ENCODE assay signal across 7 cellular contexts in genomic region chr15:82336180-82336647, GRCh38. TPM values are rescaled to one million over a fixed set of nuclear protein-coding genes. Genes with fewer than 3 reads are reported as not detected.
A peak's percentile ranks its signal among the peaks of the same experiment; 100 is the strongest.
DNase-seq lines count a peak whose midpoint lies in the region; ATAC-seq and TF ChIP-seq lines count a peak whose summit lies in the region.
"Not testable (repeated sequence)": the region's sequence is repeated elsewhere in the genome, so short reads cannot be mapped to it uniquely, and the experiment has no call there.

No MANE protein-coding gene starts in this region.

- TF ChIP-seq CTCF in WTC11 (IDR thresholded peaks at IDR 0.05); lung (IDR thresholded peaks at IDR 0.05; ENCODE audit: control extremely low read depth, extremely low read depth): not testable (repeated sequence)
- TF ChIP-seq CTCF in cardiac fibroblast (IDR thresholded peaks at IDR 0.05; ENCODE audit: low read depth, low read length): peak; percentile 9

- not testable (repeated sequence) for H3K27me3 ChIP-seq in lung (ENCODE audit: control insufficient read depth, insufficient read depth)

- H3K4me3 Mint-ChIP-seq in WTC11: not testable (repeated sequence)

- H3K36me3 Mint-ChIP-seq in WTC11: not testable (repeated sequence)

- not testable (repeated sequence) for H3K36me3 ChIP-seq in lung (ENCODE audit: control insufficient read depth in 2 of 2, insufficient read depth in 2 of 2, low read length in 2 of 2)

- intact Hi-C loops in Right ventricle myocardium superior (cut with DNase I): not testable (repeated sequence)

- not testable (repeated sequence) for H3K4me1 ChIP-seq in lung (ENCODE audit: control insufficient read depth in 2 of 2, insufficient read depth in 2 of 2, low read length in 2 of 2)

- not testable (repeated sequence) for H3K9me3 Mint-ChIP-seq in WTC11

- H3K27ac Mint-ChIP-seq in WTC11: not testable (repeated sequence)

- not testable (repeated sequence) for H3K4me1 Mint-ChIP-seq in WTC11

- ATAC-seq in GM21619 (IDR thresholded peaks at IDR 0.05; ENCODE audit: unreplicated experiment) (peak; percentile 69), WTC11 (peak; percentile 54)
- not testable (repeated sequence) for ATAC-seq in Right ventricle myocardium superior (ENCODE audit: poor library complexity); lung (ENCODE audit: insufficient read depth, low FRiP score)

- POLR2A ChIA-PET in WTC11 (lab: Charles Lee): not testable (repeated sequence)

- H3K27me3 Mint-ChIP-seq in WTC11 (ENCODE audit: low read depth): not testable (repeated sequence)

- WGBS in lung, 2 donors: 56 to 76% methylated on average over 4 to 10 of the region's 10 CpGs

- H3K27ac ChIP-seq in lung (ENCODE audit: low read depth in 1 of 2, low read length in 1 of 2): not testable (repeated sequence)

- CTCF ChIA-PET in WTC11 (lab: Charles Lee): not testable (repeated sequence)

- DNase-seq in HK-2 (ENCODE audit: unreplicated experiment) (peak; percentile 14), WTC11 (ENCODE audit: low spot score) (peak; percentile 6), cardiac fibroblast (ENCODE audit: low read depth in 2 of 2) (peak; percentile 41 to 71), Right ventricle myocardium superior (peak; percentile 16), lung (ENCODE audit: low spot score) (peak; percentile 5), skeletal muscle cell (ENCODE audit: low read depth) (peak; percentile 33)

- H3K9me3 ChIP-seq in lung (ENCODE audit: control insufficient read depth in 2 of 2, insufficient read depth in 1 of 2, low read length in 1 of 2): not testable (repeated sequence)

- not testable (repeated sequence) for H3K4me3 ChIP-seq in cardiac fibroblast (replicated peaks in 1 of 2; ENCODE audit: low read depth in 2 of 2, low read length in 2 of 2); lung; skeletal muscle cell (ENCODE audit: low read depth, low read length)

RNA-seq across cellular contexts. Expression of gene GOLGA6L10, which starts 13.1 kb away (rescaled TPM):
- total RNA-seq in WTC11 (2021) (5.1 to 7.7 TPM (median 5.8 TPM) in 3 replicates), Right ventricle myocardium superior (0.11 TPM), lung (1 to 10 TPM; 2.6 to 7.0 TPM)
- 1 to 10 TPM in 1 of 2 donors, under 1 TPM in 1; 0.63 to 2.8 TPM for polyA plus RNA-seq in lung

Comparison
In these comparisons a context has a peak if more than half of its experiments do, and no peak if none do; other contexts are left out.
1. DNase-seq: peak in every context shown above with its lines; median percentile 56 in cardiac fibroblast; 33 in skeletal muscle cell; 16 in Right ventricle myocardium superior; 14 in HK-2; 6 in WTC11; 5 in lung.